ENCODE assay signal across 11 cellular contexts in genomic region chr11:19790831-19791552, GRCh38.
DNase-seq lines count a peak whose midpoint lies in the region; ATAC-seq lines count a peak whose summit lies in the region.
"Had no signal": no experiment of that assay in that cellular context is flagged by ENCODE, and none has a peak within 500 bp of the region (broad histone marks: within the 10 kb centered on the region; RNA-seq: fewer than 3 reads in every experiment).

No MANE protein-coding gene starts in this region.

- in situ Hi-C loops in ACHN (cut with HindIII; ENCODE audit: low pct_ligation_motif_present, low pct_unique_long_range_greater_than_20kb, low sequenced_read_pairs) = no loop called here

- ATAC-seq in GM19324 (IDR thresholded peaks at IDR 0.05; ENCODE audit: low FRiP score, unreplicated experiment) (peak; percentile 84), HG03103 (IDR thresholded peaks at IDR 0.05; ENCODE audit: low read depth, unreplicated experiment) (peak; percentile 54), HG03039 (IDR thresholded peaks at IDR 0.05; ENCODE audit: unreplicated experiment) (no peak), GM21737 (IDR thresholded peaks at IDR 0.05; ENCODE audit: unreplicated experiment) (no peak), Right ventricle myocardium superior (ENCODE audit: poor library complexity) (no peak)

- DNase-seq in ACHN = peak; percentile 46
- DNase-seq in germinal center (ENCODE audit: low spot score) = peak; percentile 32
- no peak for DNase-seq in Kasumi-1 (lab: John Stamatoyannopoulos, UW)
- no peak for DNase-seq in Right ventricle myocardium superior
- DNase-seq: activated naive CD8-positive, alpha-beta T cell treated with anti-CD3 and anti-CD28 coated beads, Interleukin-2, amount 10 ng/mL, durations not matched to agents 7 days and 5 days; NCI-H1694 treated with DMSO at 0.1 percent for 48 hours; nephron progenitor cell had no signal

- intact Hi-C loops in Right ventricle myocardium superior (cut with DNase I) = loop anchor here (10.0 kb wide), 1 partner anchor 114 kb away; no protein-coding TSS in a partner anchor

Comparison
In these comparisons a context has a peak if more than half of its experiments do, and no peak if none do; other contexts are left out.
1. DNase-seq: peak in ACHN (single experiment) and germinal center (single experiment); none in Kasumi-1 (0 of 2) and Right ventricle myocardium superior (single experiment).
2. ATAC-seq: peak in GM19324 (single experiment) and HG03103 (single experiment); none in HG03039 (single experiment), GM21737 (single experiment) and Right ventricle myocardium superior (single experiment).